In the genomic region with DNA sequence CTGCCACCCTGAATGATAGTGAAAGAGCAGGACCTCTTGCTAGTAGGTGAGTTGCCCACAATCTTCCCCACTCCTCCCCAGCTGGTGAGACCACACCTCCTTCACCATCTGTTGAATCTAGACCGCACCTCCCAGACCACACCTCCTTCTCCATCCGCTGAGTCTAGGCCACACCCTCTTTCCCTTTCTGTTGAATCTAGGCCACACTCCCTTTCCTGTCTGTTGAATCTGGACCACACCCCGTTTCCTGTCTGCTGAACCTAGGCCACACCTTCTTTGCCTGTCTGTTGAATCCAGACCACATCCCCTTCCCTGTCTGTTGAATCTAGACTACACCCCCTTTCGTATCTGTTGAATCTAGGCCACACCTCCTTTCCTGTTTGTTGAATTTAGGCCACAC, we compare ENCODE assay signal across 8 cellular contexts.
DNase-seq lines count a peak whose midpoint lies in the region; ATAC-seq and TF ChIP-seq lines count a peak whose summit lies in the region.

No MANE protein-coding gene starts in this region.

- no peak overlapping the region for H3K27ac ChIP-seq in ovary

- no peaks in the 10 kb centered on the region for H3K4me1 ChIP-seq in ovary (ENCODE audit: insufficient read depth)

- H3K4me1 Mint-ChIP-seq in activated T-cell treated with anti-CD3 and anti-CD28 coated beads, Interleukin-2, amount 50 U/mL, for 72 hours (ENCODE audit: low read depth) = peaks cover 8% of the 10 kb centered on the region

- ATAC-seq in GM21825 (IDR thresholded peaks at IDR 0.05; ENCODE audit: unreplicated experiment) = peak; percentile 90
- ATAC-seq in activated T-cell treated with anti-CD3 and anti-CD28 coated beads, Interleukin-2, amount 50 U/mL, for 72 hours (replicated peaks in 1 of 2) = peak; percentile 58 to 97

- H3K27ac Mint-ChIP-seq in activated T-cell treated with anti-CD3 and anti-CD28 coated beads, Interleukin-2, amount 50 U/mL, for 72 hours = no peak overlapping the region

- H3K27me3 ChIP-seq in GM06990 (replicated peaks; ENCODE audit: control insufficient read depth, insufficient read depth, low read length) (no peaks in the 10 kb centered on the region; the same call in 1 of the 2 replicates), ovary (no peaks in the 10 kb centered on the region)

- TF ChIP-seq CTCF in GM06990 (IDR thresholded peaks at IDR 0.05; ENCODE audit: insufficient read depth, low read length, poor library complexity, severe bottlenecking) (no peak), ovary (IDR thresholded peaks at IDR 0.05) (no peak)

- H3K27me3 Mint-ChIP-seq in activated T-cell treated with anti-CD3 and anti-CD28 coated beads, Interleukin-2, amount 50 U/mL, for 72 hours (ENCODE audit: low read depth) = no peaks in the 10 kb centered on the region

- no peaks in the 10 kb centered on the region for H3K36me3 ChIP-seq in GM06990 (ENCODE audit: control insufficient read depth, insufficient read depth, low read length)
- H3K36me3 ChIP-seq in ovary = no peaks in the 10 kb centered on the region

- H3K9me3 ChIP-seq in ovary = no peaks in the 10 kb centered on the region

- TF ChIP-seq POLR2A in ovary (IDR thresholded peaks at IDR 0.05) = no peak

- DNase-seq in GM06990 (ENCODE audit: extremely low read depth, insufficient read length) = peak; percentile 14
- DNase-seq in NCI-H2171 (lab: John Stamatoyannopoulos, UW) = peak; percentile 57
- peak; percentile 9 to 48 for DNase-seq in activated T-cell treated with anti-CD3 and anti-CD28 coated beads, Interleukin-2, amount 50 U/mL, for 72 hours
- DNase-seq in stimulated activated CD4-positive, alpha-beta T cell treated with anti-CD3 and anti-CD28 coated beads, Interleukin-15, amount 100 ng/mL, for 48 hours (ENCODE audit: low read depth in 2 of 2) = peak; percentile 4 to 13
- DNase-seq in superior temporal gyrus (ENCODE audit: extremely low spot score) = no peak
- DNase-seq in ovary = no peak
- DNase-seq in pons (ENCODE audit: low spot score) = no peak

- H3K9me3 Mint-ChIP-seq in activated T-cell treated with anti-CD3 and anti-CD28 coated beads, Interleukin-2, amount 50 U/mL, for 72 hours = peaks cover 6% of the 10 kb centered on the region in 2 donors

- 90 to 93% (median 90%) methylated on average over 4 of the region's 4 CpGs for WGBS in ovary, 3 donors

- H3K36me3 Mint-ChIP-seq in activated T-cell treated with anti-CD3 and anti-CD28 coated beads, Interleukin-2, amount 50 U/mL, for 72 hours (ENCODE audit: insufficient read depth in 2 of 2) = peaks cover 0 to 5% of the 10 kb centered on the region in 2 donors

- H3K4me3 ChIP-seq in GM06990 (replicated peaks; ENCODE audit: low read depth, low read length) (no peak overlapping the region), ovary (no peak overlapping the region)

- TF ChIP-seq EP300 in ovary (IDR thresholded peaks at IDR 0.05) = no peak

- H3K4me3 Mint-ChIP-seq in activated T-cell treated with anti-CD3 and anti-CD28 coated beads, Interleukin-2, amount 50 U/mL, for 72 hours = peak overlapping the region in 1 of 2 donors; percentile 55

- intact Hi-C loops in ovary (cut with DNase I) = no loop called here

Comparison
In these comparisons a context has a peak if more than half of its experiments do, and no peak if none do; other contexts are left out.
1. DNase-seq: peak in GM06990 (single experiment), NCI-H2171 (single experiment), activated T-cell treated with anti-CD3 and anti-CD28 coated beads, Interleukin-2, amount 50 U/mL, for 72 hours (2 of 2) and stimulated activated CD4-positive, alpha-beta T cell treated with anti-CD3 and anti-CD28 coated beads, Interleukin-15, amount 100 ng/mL, for 48 hours (2 of 2); none in superior temporal gyrus (single experiment), ovary (0 of 5) and pons (single experiment).